Comparison of ENCODE assay signal across 8 cellular contexts in the genomic region with DNA sequence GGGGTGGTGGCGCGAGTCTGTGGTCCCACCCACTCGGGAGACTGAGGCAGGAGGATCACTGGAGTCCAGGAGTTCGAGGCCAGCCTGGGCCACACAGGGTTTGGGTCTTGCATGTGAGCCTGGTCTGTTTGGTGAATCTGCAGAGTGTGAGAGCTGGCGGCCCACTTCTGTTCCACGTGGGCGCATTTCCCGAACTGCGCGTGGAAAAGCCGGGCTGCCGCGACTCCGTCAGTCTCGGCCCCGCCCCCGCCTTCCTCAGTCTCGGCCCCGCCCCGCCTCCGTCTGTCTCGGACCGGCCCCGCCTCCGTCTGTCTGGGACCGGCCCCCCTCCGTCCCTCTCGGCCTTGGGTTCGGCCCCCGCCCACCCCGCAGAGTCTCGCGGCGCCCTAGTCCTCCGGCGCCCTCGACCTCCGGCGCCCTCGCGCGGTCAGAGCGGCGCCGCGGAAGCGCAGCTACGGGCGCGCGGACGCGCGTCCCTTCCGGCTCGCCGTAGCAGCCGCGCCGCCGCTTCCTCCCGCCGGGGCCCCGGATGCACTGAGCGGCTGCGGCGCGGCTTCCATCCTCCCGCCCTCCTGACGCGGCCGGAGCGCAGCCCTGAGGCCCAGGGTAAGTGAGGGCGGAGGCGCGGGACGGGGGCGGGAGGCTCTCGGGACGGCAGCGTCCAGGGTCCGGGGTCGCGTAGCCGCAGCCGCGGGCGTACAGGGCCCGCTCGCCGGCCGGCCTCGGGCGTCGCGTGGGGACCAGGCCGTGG. TPM values are rescaled to one million over a fixed set of nuclear protein-coding genes. Genes with fewer than 3 reads are reported as not detected.
DNase-seq lines count a peak whose midpoint lies in the region; ATAC-seq and TF ChIP-seq lines count a peak whose summit lies in the region.

A gene with protein sequence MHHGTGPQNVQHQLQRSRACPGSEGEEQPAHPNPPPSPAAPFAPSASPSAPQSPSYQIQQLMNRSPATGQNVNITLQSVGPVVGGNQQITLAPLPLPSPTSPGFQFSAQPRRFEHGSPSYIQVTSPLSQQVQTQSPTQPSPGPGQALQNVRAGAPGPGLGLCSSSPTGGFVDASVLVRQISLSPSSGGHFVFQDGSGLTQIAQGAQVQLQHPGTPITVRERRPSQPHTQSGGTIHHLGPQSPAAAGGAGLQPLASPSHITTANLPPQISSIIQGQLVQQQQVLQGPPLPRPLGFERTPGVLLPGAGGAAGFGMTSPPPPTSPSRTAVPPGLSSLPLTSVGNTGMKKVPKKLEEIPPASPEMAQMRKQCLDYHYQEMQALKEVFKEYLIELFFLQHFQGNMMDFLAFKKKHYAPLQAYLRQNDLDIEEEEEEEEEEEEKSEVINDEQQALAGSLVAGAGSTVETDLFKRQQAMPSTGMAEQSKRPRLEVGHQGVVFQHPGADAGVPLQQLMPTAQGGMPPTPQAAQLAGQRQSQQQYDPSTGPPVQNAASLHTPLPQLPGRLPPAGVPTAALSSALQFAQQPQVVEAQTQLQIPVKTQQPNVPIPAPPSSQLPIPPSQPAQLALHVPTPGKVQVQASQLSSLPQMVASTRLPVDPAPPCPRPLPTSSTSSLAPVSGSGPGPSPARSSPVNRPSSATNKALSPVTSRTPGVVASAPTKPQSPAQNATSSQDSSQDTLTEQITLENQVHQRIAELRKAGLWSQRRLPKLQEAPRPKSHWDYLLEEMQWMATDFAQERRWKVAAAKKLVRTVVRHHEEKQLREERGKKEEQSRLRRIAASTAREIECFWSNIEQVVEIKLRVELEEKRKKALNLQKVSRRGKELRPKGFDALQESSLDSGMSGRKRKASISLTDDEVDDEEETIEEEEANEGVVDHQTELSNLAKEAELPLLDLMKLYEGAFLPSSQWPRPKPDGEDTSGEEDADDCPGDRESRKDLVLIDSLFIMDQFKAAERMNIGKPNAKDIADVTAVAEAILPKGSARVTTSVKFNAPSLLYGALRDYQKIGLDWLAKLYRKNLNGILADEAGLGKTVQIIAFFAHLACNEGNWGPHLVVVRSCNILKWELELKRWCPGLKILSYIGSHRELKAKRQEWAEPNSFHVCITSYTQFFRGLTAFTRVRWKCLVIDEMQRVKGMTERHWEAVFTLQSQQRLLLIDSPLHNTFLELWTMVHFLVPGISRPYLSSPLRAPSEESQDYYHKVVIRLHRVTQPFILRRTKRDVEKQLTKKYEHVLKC (N-terminal part only) (plus strand): TSS at position 512 of the 751 bp plus-strand sequence. CDS start 10,678 bp downstream, outside the sequence.

- H2AFZ ChIP-seq in PC-3 (ENCODE audit: low read length) = peak within 1 kb of the TSS; percentile 95

- peak within 1 kb of the TSS; percentile 99 for H3K4me2 ChIP-seq in PC-3 (ENCODE audit: low read length)

- peak; percentile 87 for DNase-seq in DMS114 treated with DMSO at 0.1 percent for 48 hours (lab: John Stamatoyannopoulos, UW; ENCODE audit: unreplicated experiment)
- peak; percentile 82 for DNase-seq in Jurkat, Clone E6-1 (ENCODE audit: low read depth, low spot score)
- DNase-seq in PC-3 = peak; percentile 97
- DNase-seq in activated T-cell treated with anti-CD3 and anti-CD28 coated beads for 48 hours (ENCODE audit: low read depth) = peak; percentile 96
- DNase-seq in erythroblast (lab: John Stamatoyannopoulos, UW) = peak; percentile 95 to 97
- peak; percentile 90 to 91 for DNase-seq in stimulated activated CD8-positive, alpha-beta memory T cell treated with anti-CD3 and anti-CD28 coated beads, Interleukin-7, amount 100 ng/mL, for 1 hour (ENCODE audit: low read depth in 2 of 2)

- peaks cover 5% of the 10 kb centered on the region; the same call in 1 of the 2 replicates for H4K20me1 ChIP-seq in PC-3 (ENCODE audit: low read length)

- BruUV-seq in PC-3 (replicated peaks; lab: Mats Ljungman, UMichigan) = no TSS peak

- TF ChIP-seq CTCF in PC-3 (conservative IDR thresholded peaks at IDR 0.05; ENCODE audit: low read depth, low read length) = peak; percentile 60

- H3F3A ChIP-seq in PC-3 (ENCODE audit: low read length, unreplicated experiment) = peaks cover 11% of the 10 kb centered on the region

- H3K36me3 ChIP-seq in PC-3 (ENCODE audit: low read depth, low read length) (no peaks in the 10 kb centered on the region), muscle layer of colon (ENCODE audit: insufficient read depth, low read length) (no peaks in the 10 kb centered on the region)

- H3K27ac ChIP-seq in PC-3 (ENCODE audit: low read length) (no peak within 1 kb of the TSS), muscle layer of colon (ENCODE audit: low read depth, low read length) (peak within 1 kb of the TSS; percentile 78)

- TF ChIP-seq POLR2A in erythroblast (IDR thresholded peaks at IDR 0.05; ENCODE audit: low read length) = peak; percentile 50

- H3K4me1 ChIP-seq in PC-3 (ENCODE audit: insufficient read depth, low read length) (0 out of 2 replicates have a peak, but pooled peaks cover 5% of the 10 kb centered on the region), muscle layer of colon (ENCODE audit: insufficient read depth, low read length) (no peaks in the 10 kb centered on the region)

- H3K4me3 ChIP-seq in Jurkat, Clone E6-1 (ENCODE audit: low read length) = peak within 1 kb of the TSS; percentile 83
- peak within 1 kb of the TSS; percentile 95 for H3K4me3 ChIP-seq in PC-3 (ENCODE audit: low read length)
- peak within 1 kb of the TSS; percentile 77 to 99 for H3K4me3 ChIP-seq in muscle layer of colon (ENCODE audit: low read depth in 1 of 2, low read length in 2 of 2)

- intact Hi-C loops in PC-3 (cut with micrococcal nuclease) = loop anchor here (1.0 to 2.0 kb wide), 4 partner anchors 21 to 113 kb away; a partner anchor contains a TSS

- H3K27me3 ChIP-seq in PC-3 (ENCODE audit: low read length) (no peaks in the 10 kb centered on the region), muscle layer of colon (ENCODE audit: control insufficient read depth in 1 of 2, insufficient read depth in 2 of 2, low read length in 2 of 2) (no peaks in the 10 kb centered on the region)

- H3K9me3 ChIP-seq in PC-3 (ENCODE audit: low read length) = no peaks in the 10 kb centered on the region
- H3K9me3 ChIP-seq in muscle layer of colon (ENCODE audit: low read length) = no peaks in the 10 kb centered on the region

- POLR2A ChIA-PET in PC-3 (lab: Charles Lee; ENCODE audit: unreplicated experiment) = no interaction called here

- no peaks in the 10 kb centered on the region for H3K9me2 ChIP-seq in PC-3 (replicated peaks; ENCODE audit: low read length)

- CTCF ChIA-PET in PC-3 (lab: Charles Lee) = interaction anchor here (0.6 to 0.7 kb wide), 2 partner anchors 29 to 340 kb away, joined by 4 to 6 read pairs; no protein-coding TSS in a partner anchor

- H3K79me2 ChIP-seq in PC-3 (ENCODE audit: low read length) = peaks cover 47% of the 10 kb centered on the region

- H3K9ac ChIP-seq in PC-3 (ENCODE audit: low read length) = peak within 1 kb of the TSS; percentile 94
- peak within 1 kb of the TSS; percentile 65 for H3K9ac ChIP-seq in muscle layer of colon (ENCODE audit: low read length)

- peak; percentile 84 for ATAC-seq in GM21529 (IDR thresholded peaks at IDR 0.05; ENCODE audit: unreplicated experiment)
- peak; percentile 93 for ATAC-seq in PC-3

RNA-seq across cellular contexts. Expression of the gene that starts here (rescaled TPM):
- polyA plus RNA-seq in Jurkat, Clone E6-1 (2012; ENCODE audit: insufficient read depth, insufficient read length) = 31.4 TPM
- 20.2 and 30.5 TPM in 2 replicates for total RNA-seq in PC-3 (2014; rRNA removed)
